17 cellular contexts compared by ENCODE assay signal in the genomic region with DNA sequence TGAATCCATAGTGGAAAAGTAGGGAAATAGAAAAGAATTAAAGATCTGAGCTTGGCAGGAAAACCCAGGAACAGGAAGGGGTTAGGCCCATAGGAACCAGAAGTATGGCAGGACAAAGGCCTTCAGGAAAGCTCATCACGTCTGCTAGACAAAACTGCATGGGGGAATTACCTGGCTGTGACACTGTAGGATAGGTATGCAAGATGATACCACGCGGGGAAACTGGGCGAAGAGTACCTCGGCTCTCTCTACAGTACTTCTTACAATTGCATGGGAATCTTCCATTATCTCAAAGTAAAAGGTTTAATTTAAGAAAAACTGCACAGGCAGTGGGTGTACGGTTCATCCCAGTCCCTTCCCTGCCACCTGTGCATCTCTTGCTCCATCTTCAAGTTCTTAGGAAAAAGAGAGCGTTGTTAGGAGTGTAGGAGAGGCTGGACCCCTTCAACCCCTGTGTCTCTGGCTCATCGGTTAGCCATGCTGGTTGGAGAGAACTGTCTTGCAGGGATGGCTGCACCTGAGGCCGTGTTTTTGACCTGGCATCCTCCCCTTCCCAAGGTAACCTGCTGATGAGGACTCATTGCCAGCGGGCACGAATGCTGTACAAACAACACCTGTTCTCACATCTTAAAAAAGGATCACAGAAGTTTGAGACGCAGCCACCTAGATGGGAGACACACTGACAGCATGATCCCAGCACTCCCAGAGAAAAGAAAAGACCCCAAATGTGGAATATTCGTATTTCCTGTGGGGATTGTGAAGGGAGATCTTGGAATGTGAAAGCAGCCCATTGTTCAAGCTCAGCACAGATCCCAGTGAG.
"Had no signal": no experiment of that assay in that cellular context is flagged by ENCODE, and none has a peak within 500 bp of the region (broad histone marks: within the 10 kb centered on the region; RNA-seq: fewer than 3 reads in every experiment).

No MANE protein-coding gene starts in this region.

- H3K36me3 ChIP-seq: breast epithelium, heart right ventricle, lower lobe of right lung, neutrophil, tibial nerve had no signal

- H3K27ac Mint-ChIP-seq: activated naive CD8-positive, alpha-beta T cell treated with anti-CD3 and anti-CD28 coated beads, Interleukin-2, amount 10 ng/mL, durations not matched to agents 7 days and 5 days had no signal

- H3K4me3 ChIP-seq: breast epithelium, dorsolateral prefrontal cortex, heart right ventricle, lower lobe of right lung, tibial nerve had no signal

- H3K9me3 Mint-ChIP-seq: activated naive CD8-positive, alpha-beta T cell treated with anti-CD3 and anti-CD28 coated beads, Interleukin-2, amount 10 ng/mL, durations not matched to agents 7 days and 5 days; activated T-cell treated with anti-CD3 and anti-CD28 coated beads, Interleukin-2, amount 50 U/mL, for 4 hours; naive thymus-derived CD4-positive, alpha-beta T cell had no signal

- H3K27ac ChIP-seq: dorsolateral prefrontal cortex, lower lobe of right lung, neutrophil had no signal

- H3K36me3 Mint-ChIP-seq: naive thymus-derived CD4-positive, alpha-beta T cell had no signal

- DNase-seq: activated CD4-positive, alpha-beta T cell treated with anti-CD3 and anti-CD28 coated beads, Interleukin-2, amount 50 U/mL, for 1 hour; activated CD4-positive, CD25-positive, alpha-beta regulatory T cell; activated effector memory CD4-positive, alpha-beta T cell treated with anti-CD3 and anti-CD28 coated beads, Interleukin-2, amount 50 U/mL, for 16 hours; activated naive CD8-positive, alpha-beta T cell treated with anti-CD3 and anti-CD28 coated beads, Interleukin-2, amount 10 ng/mL, durations not matched to agents 7 days and 5 days; activated T-cell treated with anti-CD3 and anti-CD28 coated beads, Interleukin-2, amount 50 U/mL, for 4 hours; aorta; dorsolateral prefrontal cortex; foreskin melanocyte; heart right ventricle; lower lobe of right lung; naive thymus-derived CD4-positive, alpha-beta T cell; posterior cingulate gyrus; small intestine; T-helper 2 cell had no signal

- H3K4me3 Mint-ChIP-seq: activated naive CD8-positive, alpha-beta T cell treated with anti-CD3 and anti-CD28 coated beads, Interleukin-2, amount 10 ng/mL, durations not matched to agents 7 days and 5 days; activated T-cell treated with anti-CD3 and anti-CD28 coated beads, Interleukin-2, amount 50 U/mL, for 4 hours; naive thymus-derived CD4-positive, alpha-beta T cell had no signal

- H3K9me3 ChIP-seq: breast epithelium, heart right ventricle, lower lobe of right lung, neutrophil, tibial nerve had no signal

- H3K27me3 Mint-ChIP-seq: activated naive CD8-positive, alpha-beta T cell treated with anti-CD3 and anti-CD28 coated beads, Interleukin-2, amount 10 ng/mL, durations not matched to agents 7 days and 5 days had no signal

- H3K4me1 ChIP-seq: breast epithelium had no signal

- H3K27me3 ChIP-seq: breast epithelium, dorsolateral prefrontal cortex, heart right ventricle, neutrophil, tibial nerve had no signal
